ENCODE assay signal across 9 cellular contexts in the genomic region with DNA sequence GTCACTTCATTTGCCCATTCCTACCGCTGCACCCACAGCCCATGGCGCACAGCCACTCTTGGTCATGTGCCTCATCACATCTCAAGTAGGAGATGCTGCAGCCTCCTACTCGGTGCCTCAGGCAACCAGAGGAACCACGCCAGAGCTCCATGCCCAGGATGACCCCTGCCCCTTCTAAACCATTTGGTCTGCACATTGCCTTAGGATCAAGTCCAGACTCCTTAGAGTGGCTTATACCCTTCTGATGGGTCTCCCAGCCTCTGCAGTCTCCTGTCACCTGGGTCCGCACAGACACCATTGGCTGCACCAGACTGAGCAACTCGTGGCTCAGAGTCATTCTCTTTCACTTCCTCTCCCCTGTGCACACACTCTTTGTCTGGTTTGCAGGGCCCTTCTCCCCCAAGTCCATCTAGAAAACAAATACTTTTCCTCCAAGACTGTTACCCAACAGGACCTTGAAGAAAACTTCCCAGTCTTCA. TPM values are rescaled to one million over a fixed set of nuclear protein-coding genes. Genes with fewer than 3 reads are reported as not detected.
DNase-seq lines count a peak whose midpoint lies in the region; ATAC-seq and TF ChIP-seq lines count a peak whose summit lies in the region.
"Had no signal": no experiment of that assay in that cellular context is flagged by ENCODE, and none has a peak within 500 bp of the region (broad histone marks: within the 10 kb centered on the region; RNA-seq: fewer than 3 reads in every experiment).

No MANE protein-coding gene starts in this region.

- no peak overlapping the region for H2AFZ ChIP-seq in PC-3 (ENCODE audit: low read length)

- H4K20me1 ChIP-seq in PC-3 (ENCODE audit: low read length), result no peaks in the 10 kb centered on the region

- TF ChIP-seq CTCF in GM06990 (IDR thresholded peaks at IDR 0.05; ENCODE audit: insufficient read depth, low read length, poor library complexity, severe bottlenecking) (no peak), ascending aorta (IDR thresholded peaks at IDR 0.05) (no peak), PC-3 (conservative IDR thresholded peaks at IDR 0.05; ENCODE audit: low read depth, low read length) (no peak), BE2C (IDR thresholded peaks at IDR 0.05; ENCODE audit: low read depth, low read length) (no peak)

- POLR2A ChIA-PET in PC-3 (lab: Charles Lee; ENCODE audit: unreplicated experiment), result no interaction called here

- H3K36me3 ChIP-seq in GM06990 (ENCODE audit: control insufficient read depth, insufficient read depth, low read length) (no peaks in the 10 kb centered on the region), ascending aorta (no peaks in the 10 kb centered on the region), PC-3 (ENCODE audit: low read depth, low read length) (no peaks in the 10 kb centered on the region), BE2C (no peaks in the 10 kb centered on the region)

- H3K27ac ChIP-seq in ascending aorta (peak overlapping the region; percentile 93 to 98), PC-3 (ENCODE audit: low read length) (no peak overlapping the region)

- H3F3A ChIP-seq in PC-3 (ENCODE audit: low read length, unreplicated experiment), result no peaks in the 10 kb centered on the region

- H3K27me3 ChIP-seq in GM06990 (replicated peaks; ENCODE audit: control insufficient read depth, insufficient read depth, low read length) (no peaks in the 10 kb centered on the region), ascending aorta (no peaks in the 10 kb centered on the region), PC-3 (ENCODE audit: low read length) (no peaks in the 10 kb centered on the region), BE2C (0 out of 2 replicates have a peak, but pooled peaks cover 2% of the 10 kb centered on the region)

- no peaks in the 10 kb centered on the region for H3K9me2 ChIP-seq in PC-3 (replicated peaks; ENCODE audit: low read length)

- H3K79me2 ChIP-seq in PC-3 (ENCODE audit: low read length), result no peaks in the 10 kb centered on the region

- intact Hi-C loops in ascending aorta (cut with DNase I) (loop anchor here (5.0 kb wide), 2 partner anchors 102 to 207 kb away; no protein-coding TSS in a partner anchor), PC-3 (cut with micrococcal nuclease) (no loop called here)

- H3K9ac ChIP-seq in PC-3 (ENCODE audit: low read length), result no peak overlapping the region

- H3K4me1 ChIP-seq in ascending aorta (peaks cover 9 to 29% of the 10 kb centered on the region in 2 donors), PC-3 (ENCODE audit: insufficient read depth, low read length) (peaks cover 12% of the 10 kb centered on the region), BE2C (no peaks in the 10 kb centered on the region)

- BruUV-seq in PC-3 (replicated peaks; lab: Mats Ljungman, UMichigan), result no TSS peak

- no peak overlapping the region for H3K4me2 ChIP-seq in PC-3 (ENCODE audit: low read length)

- DNase-seq in GM06990 (ENCODE audit: extremely low read depth, insufficient read length) (peak; percentile 68), ascending aorta (ENCODE audit: low spot score in 2 of 2) (no peak), NCI-H2029 treated with DMSO at 0.1 percent for 48 hours (lab: John Stamatoyannopoulos, UW) (no peak), PC-3 (no peak), BE2C (no peak)

- H3K4me3 ChIP-seq in GM06990 (replicated peaks; ENCODE audit: low read depth, low read length), result 0 out of 2 replicates have a peak overlapping the region, but pooled peaks have one; percentile 12
- no peak overlapping the region for H3K4me3 ChIP-seq in ascending aorta
- no peak overlapping the region for H3K4me3 ChIP-seq in PC-3 (ENCODE audit: low read length)
- H3K4me3 ChIP-seq in BE2C (ENCODE audit: low read depth, low read length), result no peak overlapping the region

- CTCF ChIA-PET in PC-3 (lab: Charles Lee), result no interaction called here

- H3K9me3 ChIP-seq in ascending aorta (no peaks in the 10 kb centered on the region), PC-3 (ENCODE audit: low read length) (no peaks in the 10 kb centered on the region), BE2C (no peaks in the 10 kb centered on the region)

- ATAC-seq in GM19397 (IDR thresholded peaks at IDR 0.05; ENCODE audit: unreplicated experiment) (peak; percentile 60), HG03439 (IDR thresholded peaks at IDR 0.05; ENCODE audit: unreplicated experiment) (peak; percentile 50), GM21528 (IDR thresholded peaks at IDR 0.05; ENCODE audit: low FRiP score, unreplicated experiment) (no peak), PC-3 (no peak)
- ATAC-seq: HCT116 had no signal

RNA-seq across cellular contexts. Expression of a gene that starts 2.2 kb away (rescaled TPM):
- 3.6 TPM for total RNA-seq in ascending aorta
- total RNA-seq in PC-3 (2014; rRNA removed), result not detected in 2 replicates
- polyA plus RNA-seq in BE2C (2012; ENCODE audit: insufficient read depth, insufficient read length, low read depth), result not detected

RNA-seq across cellular contexts. Expression of a gene that starts 2.2 kb away (rescaled TPM):
- total RNA-seq in ascending aorta (2.4 TPM), PC-3 (2014; rRNA removed) (not detected in 2 replicates)
- polyA plus RNA-seq in BE2C (2012; ENCODE audit: insufficient read depth, insufficient read length, low read depth), result not detected

RNA-seq across cellular contexts. Expression of a gene that starts 31.9 kb away (rescaled TPM):
- total RNA-seq in ascending aorta (18.9 TPM), PC-3 (2014; rRNA removed) (1.4 TPM in 1 of 2 replicates, not detected in the other)
- polyA plus RNA-seq in BE2C (2012; ENCODE audit: insufficient read depth, insufficient read length, low read depth), result 0.88 TPM

RNA-seq across cellular contexts. Expression of a gene that starts 56.4 kb away (rescaled TPM):
- 24.7 TPM for total RNA-seq in ascending aorta
- total RNA-seq in PC-3 (2014; rRNA removed), result 448 and 612 TPM in 2 replicates
- polyA plus RNA-seq in BE2C (2012; ENCODE audit: insufficient read depth, insufficient read length, low read depth), result 558 TPM

RNA-seq across cellular contexts. Expression of a gene that starts 56.6 kb away (rescaled TPM):
- 31.2 TPM for total RNA-seq in ascending aorta
- 62.1 and 67.9 TPM in 2 replicates for total RNA-seq in PC-3 (2014; rRNA removed)
- polyA plus RNA-seq in BE2C (2012; ENCODE audit: insufficient read depth, insufficient read length, low read depth), result 64.6 TPM

Comparison
In these comparisons a context has a peak if more than half of its experiments do, and no peak if none do; other contexts are left out.
1. ATAC-seq: peak in GM19397 (single experiment) and HG03439 (single experiment); none in GM21528 (single experiment) and PC-3 (single experiment).